Comparison of ENCODE assay signal across 1 cellular context in the genomic region with DNA sequence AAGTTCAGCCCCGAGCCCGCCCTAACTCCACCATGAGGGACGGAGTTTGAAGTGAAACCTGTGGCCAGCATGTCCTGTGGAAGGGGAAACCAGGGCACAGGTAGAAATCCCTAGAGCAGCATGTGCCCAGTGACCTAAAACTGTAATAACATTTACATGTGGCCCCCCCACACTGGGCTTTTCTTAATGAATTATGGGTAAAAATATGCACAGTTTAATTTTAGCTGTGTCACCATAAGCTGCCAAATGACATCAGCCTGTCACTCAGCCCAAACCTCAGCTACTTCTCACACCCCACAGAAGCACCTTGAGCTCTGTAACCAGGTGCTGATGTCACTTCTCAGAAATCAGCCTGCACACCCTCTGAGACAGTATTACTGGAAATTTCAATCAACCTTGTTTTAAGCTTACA.
TF ChIP-seq lines count a peak whose summit lies in the region.

No MANE protein-coding gene starts in this region.

TF ChIP-seq in GM12878, 131 proteins besides CTCF, POLR2A, EP300 and RAD21 (continued from another document):
- TF ChIP-seq ATF7 (IDR thresholded peaks at IDR 0.05; ENCODE audit: low read depth) (peak; percentile 98), MYC (IDR thresholded peaks at IDR 0.05; ENCODE audit: insufficient read depth, insufficient read length, insufficient replicate concordance, low read length, severe bottlenecking) (no peak), MEF2A (IDR thresholded peaks at IDR 0.05; ENCODE audit: insufficient read depth, low read depth, low read length) (peak; percentile 83), ZNF687 (IDR thresholded peaks at IDR 0.05) (0 out of 2 replicates have a peak, but pooled peaks have one; percentile 45), CBX3 (IDR thresholded peaks at IDR 0.05; ENCODE audit: borderline replicate concordance, low read depth) (no peak), RELA (IDR thresholded peaks at IDR 0.05; ENCODE audit: borderline replicate concordance, partially characterized antibody) (peak; percentile 65), USF1 (IDR thresholded peaks at IDR 0.05; ENCODE audit: borderline replicate concordance, extremely low read length, insufficient read depth, low read depth, low read length) (no peak), GATAD2B (conservative IDR thresholded peaks at IDR 0.05; ENCODE audit: low read depth) (no peak), HDGF (IDR thresholded peaks at IDR 0.05) (no peak), KDM1A (IDR thresholded peaks at IDR 0.05; ENCODE audit: borderline replicate concordance) (no peak), RAD51 (IDR thresholded peaks at IDR 0.05) (peak; percentile 64; the same call in 1 of the 2 replicates), MTA2 (IDR thresholded peaks at IDR 0.05; ENCODE audit: low read depth) (peak; percentile 85), SUZ12 (IDR thresholded peaks at IDR 0.05; ENCODE audit: unreplicated experiment) (no peak), PKNOX1 (IDR thresholded peaks at IDR 0.05) (peak; percentile 98), FOXK2 (IDR thresholded peaks at IDR 0.05) (no peak), HSF1 (IDR thresholded peaks at IDR 0.05; ENCODE audit: low read depth, low read length) (no peak), IKZF2 (IDR thresholded peaks at IDR 0.05) (peak; percentile 52 to 53; a peak in 1 of 4 replicates), REST (IDR thresholded peaks at IDR 0.05; ENCODE audit: low read depth, low read length) (no peak), SUPT20H (IDR thresholded peaks at IDR 0.05; ENCODE audit: borderline replicate concordance, control insufficient read depth, low read depth, low read length) (no peak), USF2 (IDR thresholded peaks at IDR 0.05; ENCODE audit: borderline replicate concordance, low read depth, low read length) (no peak; the same call in 1 of the 2 replicates), BRCA1 (IDR thresholded peaks at IDR 0.05; ENCODE audit: low read depth, low read length) (no peak), PAX5 (IDR thresholded peaks at IDR 0.05; ENCODE audit: borderline replicate concordance, low read depth, low read length) (0 out of 2 replicates have a peak, but pooled peaks have one; percentile 10), TBL1XR1 (IDR thresholded peaks at IDR 0.05; ENCODE audit: low read depth, low read length) (no peak), ETV6 (conservative IDR thresholded peaks at IDR 0.05 in 1 of 2, IDR thresholded peaks at IDR 0.05 in 1 of 2; ENCODE audit: borderline replicate concordance in 1 of 2, low read depth in 1 of 2) (0 out of 4 replicates have a peak, but pooled peaks of 1 of the 2 experiments have one; percentile 42)
